In genomic region chr9:114429488-114429887, GRCh38 we compare ENCODE assay signal across 26 cellular contexts. TPM values are rescaled to one million over a fixed set of nuclear protein-coding genes. Genes with fewer than 3 reads are reported as not detected.
DNase-seq lines count a peak whose midpoint lies in the region; ATAC-seq, FAIRE-seq and TF ChIP-seq lines count a peak whose summit lies in the region.
"Had no signal": no experiment of that assay in that cellular context is flagged by ENCODE, and none has a peak within 500 bp of the region (broad histone marks: within the 10 kb centered on the region; RNA-seq: fewer than 3 reads in every experiment).

No MANE protein-coding gene starts in this region.

- H3K27ac ChIP-seq in endodermal cell (ENCODE audit: low read depth, low read length), result no peak overlapping the region
- H3K27ac ChIP-seq: 22Rv1, C4-2B, PC-9, SJCRH30 had no signal

- no peak for FAIRE-seq in H54 (lab: Jason Lieb, UNC)
- FAIRE-seq: GM12878, HepG2 had no signal

- H3K4me1 ChIP-seq in endodermal cell (ENCODE audit: control insufficient read depth, insufficient read depth, low read length), result no peaks in the 10 kb centered on the region
- H3K4me1 ChIP-seq: Caco-2 had no signal

- no peaks in the 10 kb centered on the region for H3K27me3 ChIP-seq in endodermal cell (ENCODE audit: control insufficient read depth, insufficient read depth, low read length, poor library complexity, severe bottlenecking)
- H3K27me3 ChIP-seq: SJCRH30 had no signal

- 90 to 95% methylated on average over 4 to 6 of the region's 6 CpGs for WGBS in endodermal cell (ENCODE audit: insufficient coverage in 1 of 2, insufficient read length in 1 of 2), 2 experiments

- no peak overlapping the region for H3K4me3 Mint-ChIP-seq in activated naive CD8-positive, alpha-beta T cell treated with anti-CD3 and anti-CD28 coated beads, Interleukin-2, amount 10 ng/mL, durations not matched to agents 7 days and 5 days
- H3K4me3 Mint-ChIP-seq in activated naive CD8-positive, alpha-beta T cell treated with anti-CD3 and anti-CD28 coated beads for 36 hours, result no peak overlapping the region
- H3K4me3 Mint-ChIP-seq in endodermal cell (no peak overlapping the region), nephron progenitor cell (no peak overlapping the region)
- H3K4me3 Mint-ChIP-seq: B cell; CD8-positive, alpha-beta T cell had no signal

- no peak overlapping the region for H3K27ac Mint-ChIP-seq in activated naive CD8-positive, alpha-beta T cell treated with anti-CD3 and anti-CD28 coated beads, Interleukin-2, amount 10 ng/mL, durations not matched to agents 7 days and 5 days
- no peak overlapping the region for H3K27ac Mint-ChIP-seq in activated naive CD8-positive, alpha-beta T cell treated with anti-CD3 and anti-CD28 coated beads for 36 hours
- H3K27ac Mint-ChIP-seq in endodermal cell, result no peak overlapping the region
- H3K27ac Mint-ChIP-seq in nephron progenitor cell, result no peak overlapping the region
- H3K27ac Mint-ChIP-seq: B cell; CD8-positive, alpha-beta T cell had no signal

- POLR2A ChIA-PET in activated naive CD8-positive, alpha-beta T cell treated with anti-CD3 and anti-CD28 coated beads, Interleukin-2, amount 10 ng/mL, durations not matched to agents 7 days and 5 days (lab: Charles Lee), result no interaction called here

- H3K4me1 Mint-ChIP-seq in activated naive CD8-positive, alpha-beta T cell treated with anti-CD3 and anti-CD28 coated beads, Interleukin-2, amount 10 ng/mL, durations not matched to agents 7 days and 5 days, result peaks cover 5% of the 10 kb centered on the region
- peaks cover 3% of the 10 kb centered on the region for H3K4me1 Mint-ChIP-seq in activated naive CD8-positive, alpha-beta T cell treated with anti-CD3 and anti-CD28 coated beads for 36 hours
- H3K4me1 Mint-ChIP-seq in endodermal cell (no peaks in the 10 kb centered on the region), nephron progenitor cell (no peaks in the 10 kb centered on the region)

- no peak for TF ChIP-seq POLR2A in H54 (IDR thresholded peaks at IDR 0.05; ENCODE audit: low read depth, low read length)

- no peaks in the 10 kb centered on the region for H3K36me3 ChIP-seq in endodermal cell (ENCODE audit: control insufficient read depth, insufficient read depth, low read length)
- H3K36me3 ChIP-seq: SJCRH30 had no signal

- no peak overlapping the region for H3K4me3 ChIP-seq in endodermal cell (ENCODE audit: low read length)
- H3K4me3 ChIP-seq: GM12878, PC-9, SJCRH30 had no signal

- H3K9me3 Mint-ChIP-seq in activated naive CD8-positive, alpha-beta T cell treated with anti-CD3 and anti-CD28 coated beads, Interleukin-2, amount 10 ng/mL, durations not matched to agents 7 days and 5 days, result no peaks in the 10 kb centered on the region
- H3K9me3 Mint-ChIP-seq in activated naive CD8-positive, alpha-beta T cell treated with anti-CD3 and anti-CD28 coated beads for 36 hours, result no peaks in the 10 kb centered on the region
- H3K9me3 Mint-ChIP-seq in endodermal cell (no peaks in the 10 kb centered on the region), nephron progenitor cell (no peaks in the 10 kb centered on the region)
- H3K9me3 Mint-ChIP-seq: CD8-positive, alpha-beta T cell had no signal

- no peaks in the 10 kb centered on the region for H3K9me3 ChIP-seq in endodermal cell (ENCODE audit: control insufficient read depth, low read length)
- H3K9me3 ChIP-seq: Caco-2, SJCRH30 had no signal

- TF ChIP-seq CTCF in endodermal cell (conservative IDR thresholded peaks at IDR 0.05) (no peak), nephron progenitor cell (IDR thresholded peaks at IDR 0.05) (no peak)

- DNase-seq in NCI-H1105 (lab: John Stamatoyannopoulos, UW) (peak; percentile 15), NCI-H1105 treated with DMSO at 0.1 percent for 48 hours (lab: John Stamatoyannopoulos, UW) (no peak), endodermal cell (peak; percentile 35), nephron progenitor cell (no peak), islet precursor cell (no peak), H54 (ENCODE audit: insufficient read length, low spot score) (no peak)
- peak; percentile 4 for DNase-seq in activated naive CD8-positive, alpha-beta T cell treated with anti-CD3 and anti-CD28 coated beads, Interleukin-2, amount 10 ng/mL, durations not matched to agents 7 days and 5 days
- DNase-seq in activated naive CD8-positive, alpha-beta T cell treated with anti-CD3 and anti-CD28 coated beads for 36 hours, result no peak
- DNase-seq: CD8-positive, alpha-beta T cell; GDM1; GOT3; Kasumi-1; NCI-H146; NCI-H2081; NCI-H524 treated with DMSO at 0.1 percent for 48 hours; NCI-H774; PC-9; SJCRH30 had no signal

- no peak for ATAC-seq in activated naive CD8-positive, alpha-beta T cell treated with anti-CD3 and anti-CD28 coated beads, Interleukin-2, amount 10 ng/mL, durations not matched to agents 7 days and 5 days (ENCODE audit: low read depth)
- ATAC-seq: CD8-positive, alpha-beta T cell; GM12878; HepG2; Right ventricle myocardium inferior; SK-N-SH treated with all-trans-retinoic acid at 6 μM for 48 hours had no signal

- H3K27me3 Mint-ChIP-seq in activated naive CD8-positive, alpha-beta T cell treated with anti-CD3 and anti-CD28 coated beads, Interleukin-2, amount 10 ng/mL, durations not matched to agents 7 days and 5 days, result peaks cover 2% of the 10 kb centered on the region
- no peaks in the 10 kb centered on the region for H3K27me3 Mint-ChIP-seq in activated naive CD8-positive, alpha-beta T cell treated with anti-CD3 and anti-CD28 coated beads for 36 hours
- H3K27me3 Mint-ChIP-seq in endodermal cell (ENCODE audit: insufficient read depth) (peaks cover 2% of the 10 kb centered on the region), nephron progenitor cell (ENCODE audit: low read depth, poor library complexity) (peaks cover 10% of the 10 kb centered on the region)

- no peaks in the 10 kb centered on the region for H3K36me3 Mint-ChIP-seq in activated naive CD8-positive, alpha-beta T cell treated with anti-CD3 and anti-CD28 coated beads, Interleukin-2, amount 10 ng/mL, durations not matched to agents 7 days and 5 days
- no peaks in the 10 kb centered on the region for H3K36me3 Mint-ChIP-seq in activated naive CD8-positive, alpha-beta T cell treated with anti-CD3 and anti-CD28 coated beads for 36 hours
- no peaks in the 10 kb centered on the region for H3K36me3 Mint-ChIP-seq in endodermal cell (ENCODE audit: low read depth)
- no peaks in the 10 kb centered on the region for H3K36me3 Mint-ChIP-seq in nephron progenitor cell (ENCODE audit: low read depth)
- H3K36me3 Mint-ChIP-seq: CD8-positive, alpha-beta T cell had no signal

- H3K9ac ChIP-seq in endodermal cell (ENCODE audit: extremely low read depth, low read length, poor library complexity, severe bottlenecking), result no peak overlapping the region

RNA-seq across cellular contexts. Expression of gene AKNA, which starts 41.7 kb away (rescaled TPM):
- 100 to 1,000 TPM; 482 to 492 TPM for total RNA-seq in activated naive CD8-positive, alpha-beta T cell treated with anti-CD3 and anti-CD28 coated beads, Interleukin-2, amount 10 ng/mL, durations not matched to agents 7 days and 5 days
- 100 to 1,000 TPM; 129 to 130 TPM for total RNA-seq in activated naive CD8-positive, alpha-beta T cell treated with anti-CD3 and anti-CD28 coated beads for 36 hours
- total RNA-seq in endodermal cell, result 10 to 100 TPM; 12.2 to 15.4 TPM
- polyA plus RNA-seq in endodermal cell (2013, experiment 1 of 2), result 16.6 TPM
- polyA plus RNA-seq in endodermal cell (2013, experiment 2 of 2), result 16.2 TPM

Comparison
In these comparisons a context has a peak if more than half of its experiments do, and no peak if none do; other contexts are left out.
1. DNase-seq: peak in NCI-H1105 (single experiment), activated naive CD8-positive, alpha-beta T cell treated with anti-CD3 and anti-CD28 coated beads, Interleukin-2, amount 10 ng/mL, durations not matched to agents 7 days and 5 days (single experiment) and endodermal cell (single experiment); none in NCI-H1105 treated with DMSO at 0.1 percent for 48 hours (single experiment), activated naive CD8-positive, alpha-beta T cell treated with anti-CD3 and anti-CD28 coated beads for 36 hours (single experiment), nephron progenitor cell (single experiment), islet precursor cell (single experiment) and H54 (single experiment).
2. RNA of gene AKNA, which starts 41.7 kb away (total RNA-seq): 482 to 492 TPM in activated naive CD8-positive, alpha-beta T cell treated with anti-CD3 and anti-CD28 coated beads, Interleukin-2, amount 10 ng/mL, durations not matched to agents 7 days and 5 days and 129 to 130 TPM in activated naive CD8-positive, alpha-beta T cell treated with anti-CD3 and anti-CD28 coated beads for 36 hours; 12.2 to 15.4 TPM in endodermal cell; every median in the first group is over 4 times any median in the second.